1 cellular context compared by ENCODE assay signal in the genomic region with DNA sequence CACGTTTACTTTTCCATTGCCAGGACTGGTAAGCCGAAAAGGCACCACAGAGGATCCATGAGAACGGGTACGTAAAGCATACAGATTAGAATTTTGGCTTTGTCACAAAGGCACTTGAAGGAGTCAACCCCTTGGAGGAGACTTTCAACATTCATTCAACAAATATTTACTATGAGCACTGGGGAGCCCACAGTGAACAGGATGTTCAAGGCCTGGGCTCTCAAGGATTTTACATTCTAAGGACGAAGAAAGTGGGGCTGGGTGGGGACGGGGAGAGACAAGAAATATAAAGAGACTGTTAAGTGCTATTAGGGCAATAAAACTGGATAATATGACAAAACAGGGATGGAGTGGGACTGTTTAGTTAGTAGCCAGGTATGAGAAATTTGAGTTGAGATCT.
TF ChIP-seq lines count a peak whose summit lies in the region.

No MANE protein-coding gene starts in this region.

TF ChIP-seq in GM23338, 12 proteins besides CTCF, POLR2A, EP300 and RAD21 (continued from another document):
- TF ChIP-seq, protein P1, sequence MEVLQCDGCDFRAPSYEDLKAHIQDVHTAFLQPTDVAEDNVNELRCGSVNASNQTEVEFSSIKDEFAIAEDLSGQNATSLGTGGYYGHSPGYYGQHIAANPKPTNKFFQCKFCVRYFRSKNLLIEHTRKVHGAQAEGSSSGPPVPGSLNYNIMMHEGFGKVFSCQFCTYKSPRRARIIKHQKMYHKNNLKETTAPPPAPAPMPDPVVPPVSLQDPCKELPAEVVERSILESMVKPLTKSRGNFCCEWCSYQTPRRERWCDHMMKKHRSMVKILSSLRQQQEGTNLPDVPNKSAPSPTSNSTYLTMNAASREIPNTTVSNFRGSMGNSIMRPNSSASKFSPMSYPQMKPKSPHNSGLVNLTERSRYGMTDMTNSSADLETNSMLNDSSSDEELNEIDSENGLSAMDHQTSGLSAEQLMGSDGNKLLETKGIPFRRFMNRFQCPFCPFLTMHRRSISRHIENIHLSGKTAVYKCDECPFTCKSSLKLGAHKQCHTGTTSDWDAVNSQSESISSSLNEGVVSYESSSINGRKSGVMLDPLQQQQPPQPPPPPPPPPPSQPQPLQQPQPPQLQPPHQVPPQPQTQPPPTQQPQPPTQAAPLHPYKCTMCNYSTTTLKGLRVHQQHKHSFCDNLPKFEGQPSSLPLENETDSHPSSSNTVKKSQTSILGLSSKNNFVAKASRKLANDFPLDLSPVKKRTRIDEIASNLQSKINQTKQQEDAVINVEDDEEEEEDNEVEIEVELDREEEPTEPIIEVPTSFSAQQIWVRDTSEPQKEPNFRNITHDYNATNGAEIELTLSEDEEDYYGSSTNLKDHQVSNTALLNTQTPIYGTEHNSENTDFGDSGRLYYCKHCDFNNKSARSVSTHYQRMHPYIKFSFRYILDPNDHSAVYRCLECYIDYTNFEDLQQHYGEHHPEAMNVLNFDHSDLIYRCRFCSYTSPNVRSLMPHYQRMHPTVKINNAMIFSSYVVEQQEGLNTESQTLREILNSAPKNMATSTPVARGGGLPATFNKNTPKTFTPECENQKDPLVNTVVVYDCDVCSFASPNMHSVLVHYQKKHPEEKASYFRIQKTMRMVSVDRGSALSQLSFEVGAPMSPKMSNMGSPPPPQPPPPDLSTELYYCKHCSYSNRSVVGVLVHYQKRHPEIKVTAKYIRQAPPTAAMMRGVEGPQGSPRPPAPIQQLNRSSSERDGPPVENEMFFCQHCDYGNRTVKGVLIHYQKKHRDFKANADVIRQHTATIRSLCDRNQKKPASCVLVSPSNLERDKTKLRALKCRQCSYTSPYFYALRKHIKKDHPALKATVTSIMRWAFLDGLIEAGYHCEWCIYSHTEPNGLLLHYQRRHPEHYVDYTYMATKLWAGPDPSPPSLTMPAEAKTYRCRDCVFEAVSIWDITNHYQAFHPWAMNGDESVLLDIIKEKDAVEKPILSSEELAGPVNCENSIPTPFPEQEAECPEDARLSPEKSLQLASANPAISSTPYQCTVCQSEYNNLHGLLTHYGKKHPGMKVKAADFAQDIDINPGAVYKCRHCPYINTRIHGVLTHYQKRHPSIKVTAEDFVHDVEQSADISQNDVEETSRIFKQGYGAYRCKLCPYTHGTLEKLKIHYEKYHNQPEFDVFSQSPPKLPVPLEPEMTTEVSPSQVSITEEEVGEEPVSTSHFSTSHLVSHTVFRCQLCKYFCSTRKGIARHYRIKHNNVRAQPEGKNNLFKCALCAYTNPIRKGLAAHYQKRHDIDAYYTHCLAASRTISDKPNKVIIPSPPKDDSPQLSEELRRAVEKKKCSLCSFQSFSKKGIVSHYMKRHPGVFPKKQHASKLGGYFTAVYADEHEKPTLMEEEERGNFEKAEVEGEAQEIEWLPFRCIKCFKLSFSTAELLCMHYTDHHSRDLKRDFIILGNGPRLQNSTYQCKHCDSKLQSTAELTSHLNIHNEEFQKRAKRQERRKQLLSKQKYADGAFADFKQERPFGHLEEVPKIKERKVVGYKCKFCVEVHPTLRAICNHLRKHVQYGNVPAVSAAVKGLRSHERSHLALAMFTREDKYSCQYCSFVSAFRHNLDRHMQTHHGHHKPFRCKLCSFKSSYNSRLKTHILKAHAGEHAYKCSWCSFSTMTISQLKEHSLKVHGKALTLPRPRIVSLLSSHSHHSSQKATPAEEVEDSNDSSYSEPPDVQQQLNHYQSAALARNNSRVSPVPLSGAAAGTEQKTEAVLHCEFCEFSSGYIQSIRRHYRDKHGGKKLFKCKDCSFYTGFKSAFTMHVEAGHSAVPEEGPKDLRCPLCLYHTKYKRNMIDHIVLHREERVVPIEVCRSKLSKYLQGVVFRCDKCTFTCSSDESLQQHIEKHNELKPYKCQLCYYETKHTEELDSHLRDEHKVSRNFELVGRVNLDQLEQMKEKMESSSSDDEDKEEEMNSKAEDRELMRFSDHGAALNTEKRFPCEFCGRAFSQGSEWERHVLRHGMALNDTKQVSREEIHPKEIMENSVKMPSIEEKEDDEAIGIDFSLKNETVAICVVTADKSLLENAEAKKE (CRISPR knock-in tag; IDR thresholded peaks at IDR 0.05), result no peak
- TF ChIP-seq JUNB (IDR thresholded peaks at IDR 0.05; ENCODE audit: unreplicated experiment) (no peak), NANOG (IDR thresholded peaks at IDR 0.05; ENCODE audit: borderline replicate concordance) (no peak)
